ENCODE assay signal across 11 cellular contexts in the genomic region with DNA sequence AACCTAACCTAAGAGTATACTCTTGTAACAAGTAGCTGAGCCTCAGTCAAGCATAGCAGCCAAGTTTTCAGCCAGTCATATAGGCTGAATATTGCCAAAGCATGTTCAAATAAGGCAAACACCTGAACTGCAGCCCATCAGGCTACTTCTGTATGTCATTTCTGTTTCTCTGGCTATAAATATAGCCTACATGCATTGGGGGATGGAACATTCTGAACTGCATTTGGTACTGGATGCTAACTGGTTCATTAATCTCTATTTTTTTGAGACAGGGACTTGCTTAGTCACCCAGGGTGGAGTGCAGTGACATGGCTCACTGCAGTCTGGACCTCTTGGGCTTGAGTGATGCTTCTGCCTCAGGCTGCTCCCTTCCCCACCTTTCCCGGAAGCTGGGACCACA. TPM values are rescaled to one million over a fixed set of nuclear protein-coding genes. Genes with fewer than 3 reads are reported as not detected.
DNase-seq lines count a peak whose midpoint lies in the region; ATAC-seq and TF ChIP-seq lines count a peak whose summit lies in the region.
"Had no signal": no experiment of that assay in that cellular context is flagged by ENCODE, and none has a peak within 500 bp of the region (broad histone marks: within the 10 kb centered on the region; RNA-seq: fewer than 3 reads in every experiment).

No MANE protein-coding gene starts in this region.

- H3K4me1 ChIP-seq in cardiac muscle cell (ENCODE audit: low read depth) (peaks cover 13% of the 10 kb centered on the region), right atrium auricular region (no peaks in the 10 kb centered on the region), tibial artery (no peaks in the 10 kb centered on the region), neural progenitor cell (no peaks in the 10 kb centered on the region)

- H3K27ac ChIP-seq in cardiac muscle cell (peak overlapping the region; percentile 4), right atrium auricular region (no peak overlapping the region), tibial artery (no peak overlapping the region), neural progenitor cell (no peak overlapping the region)

- H3K9me3 ChIP-seq in cardiac muscle cell (ENCODE audit: low read depth) (no peaks in the 10 kb centered on the region), right atrium auricular region (no peaks in the 10 kb centered on the region), tibial artery (no peaks in the 10 kb centered on the region), neural progenitor cell (ENCODE audit: low read depth) (no peaks in the 10 kb centered on the region)

- no peaks in the 10 kb centered on the region for H3K27me3 ChIP-seq in cardiac muscle cell
- no peaks in the 10 kb centered on the region for H3K27me3 ChIP-seq in right atrium auricular region
- no peaks in the 10 kb centered on the region for H3K27me3 ChIP-seq in tibial artery
- no peaks in the 10 kb centered on the region for H3K27me3 ChIP-seq in neural progenitor cell

- H3K27me3 Mint-ChIP-seq in neural progenitor cell (ENCODE audit: insufficient read depth, low read depth), result no peaks in the 10 kb centered on the region

- intact Hi-C loops in tibial artery (cut with DNase I; ENCODE audit: low total_unique reads), result no loop called here

- no peak overlapping the region for H3K27ac Mint-ChIP-seq in neural progenitor cell

- no peaks in the 10 kb centered on the region for H4K20me1 ChIP-seq in neural progenitor cell (ENCODE audit: low read depth)

- H3K4me3 Mint-ChIP-seq in neural progenitor cell, result no peak overlapping the region

- no peak overlapping the region for H2AFZ ChIP-seq in neural progenitor cell (replicated peaks)

- no peaks in the 10 kb centered on the region for H3K9me3 Mint-ChIP-seq in neural progenitor cell

- H3K9ac ChIP-seq in neural progenitor cell, result no peak overlapping the region

- DNase-seq in cardiac muscle cell (ENCODE audit: low read depth in 1 of 2, low spot score in 1 of 2) (peak in 1 of 2 donors; percentile 1), right atrium auricular region (ENCODE audit: low spot score) (no peak), OCI-M1 (lab: John Stamatoyannopoulos, UW) (peak; percentile 22), NCI-H748 (lab: John Stamatoyannopoulos, UW; ENCODE audit: unreplicated experiment) (no peak), tibial artery (no peak), neural progenitor cell (ENCODE audit: low spot score) (no peak)
- no peak for DNase-seq in activated CD8-positive, alpha-beta memory T cell treated with anti-CD3 and anti-CD28 coated beads for 24 hours
- DNase-seq: MV-4-11, occipital lobe, substantia nigra had no signal

- no peak overlapping the region for H3K4me3 ChIP-seq in cardiac muscle cell
- no peak overlapping the region for H3K4me3 ChIP-seq in right atrium auricular region
- no peak overlapping the region for H3K4me3 ChIP-seq in tibial artery
- H3K4me3 ChIP-seq in neural progenitor cell, result no peak overlapping the region

- no peaks in the 10 kb centered on the region for H3F3A ChIP-seq in neural progenitor cell (ENCODE audit: low read depth)

- H3K36me3 ChIP-seq in cardiac muscle cell (no peaks in the 10 kb centered on the region), right atrium auricular region (no peaks in the 10 kb centered on the region), tibial artery (no peaks in the 10 kb centered on the region), neural progenitor cell (no peaks in the 10 kb centered on the region)

- H3K4me1 Mint-ChIP-seq in neural progenitor cell, result no peaks in the 10 kb centered on the region

- no peak for TF ChIP-seq CTCF in cardiac muscle cell (IDR thresholded peaks at IDR 0.05; ENCODE audit: low read depth, low read length)
- TF ChIP-seq CTCF in right atrium auricular region (IDR thresholded peaks at IDR 0.05), result no peak
- TF ChIP-seq CTCF in tibial artery (IDR thresholded peaks at IDR 0.05), result no peak
- TF ChIP-seq CTCF in neural progenitor cell (IDR thresholded peaks at IDR 0.05), result no peak

- no peak overlapping the region for H3K4me2 ChIP-seq in neural progenitor cell

- peak; percentile 57 for ATAC-seq in HG02610 (IDR thresholded peaks at IDR 0.05; ENCODE audit: unreplicated experiment)

- H3K79me2 ChIP-seq in neural progenitor cell (ENCODE audit: low read depth), result no peaks in the 10 kb centered on the region

- H3K36me3 Mint-ChIP-seq in neural progenitor cell, result peaks cover 7% of the 10 kb centered on the region

RNA-seq across cellular contexts. Expression of gene MAST2, which starts 37.3 kb away (rescaled TPM):
- 39.7 and 79.2 TPM in 2 replicates for total RNA-seq in cardiac muscle cell
- polyA plus RNA-seq in cardiac muscle cell, result 44.8 and 57.5 TPM in 2 replicates
- 10 to 100 TPM; 44.5 to 52.1 TPM for total RNA-seq in right atrium auricular region
- total RNA-seq in neural progenitor cell (ENCODE audit: low replicate concordance), result 5.5 and 20.3 TPM in 2 replicates
